Comparison of ENCODE assay signal across 8 cellular contexts in the genomic region with DNA sequence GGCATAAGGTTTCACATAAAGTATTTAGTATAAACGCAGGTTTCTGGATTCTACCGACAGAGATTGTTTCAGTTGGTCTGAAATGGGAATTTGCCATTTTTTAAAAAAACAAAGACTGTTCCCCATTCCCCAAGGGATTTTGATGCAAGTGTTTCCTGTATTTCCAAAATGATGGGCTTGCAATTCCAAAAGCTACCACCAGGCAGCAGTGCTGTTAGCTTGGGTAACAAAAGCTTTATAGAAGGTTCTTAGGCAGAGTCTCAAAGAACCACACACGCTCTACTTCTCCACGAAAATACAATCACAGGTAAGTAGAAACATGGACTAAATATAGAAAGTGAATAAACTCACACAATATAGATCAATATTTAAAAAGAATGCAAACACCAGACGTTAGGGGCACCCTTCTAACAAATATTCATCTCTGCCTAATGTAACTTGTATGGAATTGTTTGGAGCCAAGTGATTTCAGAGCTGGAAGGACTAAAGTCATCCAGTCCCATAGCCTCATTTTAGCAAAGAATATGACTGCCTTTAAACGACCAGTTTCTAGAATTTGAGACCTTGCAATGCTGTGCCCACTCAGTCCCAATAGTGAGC.
DNase-seq lines count a peak whose midpoint lies in the region; ATAC-seq and TF ChIP-seq lines count a peak whose summit lies in the region.

No MANE protein-coding gene starts in this region.

- no peaks in the 10 kb centered on the region for H3K4me1 Mint-ChIP-seq in CD4-positive, alpha-beta T cell (ENCODE audit: low read depth)
- H3K4me1 Mint-ChIP-seq in CD8-positive, alpha-beta T cell (ENCODE audit: low read depth), result no peaks in the 10 kb centered on the region

- DNase-seq in CD4-positive, alpha-beta T cell, result no peak
- DNase-seq in NCI-H82 treated with DMSO at 0.1 percent for 48 hours (lab: John Stamatoyannopoulos, UW; ENCODE audit: unreplicated experiment), result peak; percentile 43
- DNase-seq in cardiac fibroblast (ENCODE audit: low read depth in 2 of 2), result peak; percentile 86 to 94
- peak; percentile 63 to 68 for DNase-seq in lung microvascular endothelial cell (ENCODE audit: low read depth in 2 of 2)
- DNase-seq in CD8-positive, alpha-beta T cell, result no peak
- no peak for DNase-seq in effector memory CD4-positive, alpha-beta T cell
- DNase-seq in NCI-H524 treated with DMSO at 0.1 percent for 48 hours (lab: John Stamatoyannopoulos, UW), result no peak

- H3K27me3 Mint-ChIP-seq in CD4-positive, alpha-beta T cell, result peaks cover 17% of the 10 kb centered on the region
- H3K27me3 Mint-ChIP-seq in CD8-positive, alpha-beta T cell (ENCODE audit: low read depth), result peaks cover 5% of the 10 kb centered on the region

- H3K9me3 ChIP-seq in CD4-positive, alpha-beta T cell (ENCODE audit: control insufficient read depth, low read length), result no peaks in the 10 kb centered on the region
- H3K9me3 ChIP-seq in CD8-positive, alpha-beta T cell (ENCODE audit: low read length), result no peaks in the 10 kb centered on the region
- no peaks in the 10 kb centered on the region for H3K9me3 ChIP-seq in effector memory CD4-positive, alpha-beta T cell (ENCODE audit: control insufficient read depth, low read length)

- TF ChIP-seq CTCF in CD4-positive, alpha-beta T cell (IDR thresholded peaks at IDR 0.05), result peak; percentile 21
- peak; percentile 98 for TF ChIP-seq CTCF in cardiac fibroblast (IDR thresholded peaks at IDR 0.05; ENCODE audit: low read depth, low read length)
- TF ChIP-seq CTCF in CD8-positive, alpha-beta T cell (IDR thresholded peaks at IDR 0.05), result no peak

- POLR2A ChIA-PET in CD4-positive, alpha-beta T cell (lab: Charles Lee), result no interaction called here
- POLR2A ChIA-PET in CD8-positive, alpha-beta T cell (lab: Charles Lee), result no interaction called here

- CTCF ChIA-PET in CD4-positive, alpha-beta T cell (lab: Charles Lee), result no interaction called here
- CTCF ChIA-PET in CD8-positive, alpha-beta T cell (lab: Charles Lee), result interaction anchor here (0.8 kb wide), 1 partner anchor 25 kb away, joined by 4 read pairs; no protein-coding TSS in a partner anchor

- no peak overlapping the region for H3K27ac Mint-ChIP-seq in CD4-positive, alpha-beta T cell
- no peak overlapping the region for H3K27ac Mint-ChIP-seq in CD8-positive, alpha-beta T cell

- no peaks in the 10 kb centered on the region for H3K36me3 Mint-ChIP-seq in CD4-positive, alpha-beta T cell (ENCODE audit: low read depth)
- H3K36me3 Mint-ChIP-seq in CD8-positive, alpha-beta T cell, result no peaks in the 10 kb centered on the region

- intact Hi-C loops in CD4-positive, alpha-beta T cell (cut with DNase I, micrococcal nuclease), result no loop called here
- intact Hi-C loops in CD8-positive, alpha-beta T cell (cut with DNase I, micrococcal nuclease), result no loop called here

- H3K27ac ChIP-seq in CD4-positive, alpha-beta T cell (ENCODE audit: low read depth, low read length), result no peak overlapping the region
- H3K27ac ChIP-seq in CD8-positive, alpha-beta T cell (ENCODE audit: low read depth, low read length), result no peak overlapping the region
- no peak overlapping the region for H3K27ac ChIP-seq in effector memory CD4-positive, alpha-beta T cell (ENCODE audit: insufficient read depth, low read length, poor library complexity, severe bottlenecking)

- no peak overlapping the region for H3K4me3 ChIP-seq in cardiac fibroblast (replicated peaks in 1 of 2; ENCODE audit: low read depth in 2 of 2, low read length in 2 of 2)
- no peak overlapping the region for H3K4me3 ChIP-seq in CD8-positive, alpha-beta T cell (ENCODE audit: low read depth, low read length)
- H3K4me3 ChIP-seq in effector memory CD4-positive, alpha-beta T cell (ENCODE audit: insufficient read depth, low read depth, low read length, poor library complexity, severe bottlenecking), result no peak overlapping the region

- H3K9me3 Mint-ChIP-seq in CD4-positive, alpha-beta T cell, result no peaks in the 10 kb centered on the region
- H3K9me3 Mint-ChIP-seq in CD8-positive, alpha-beta T cell, result no peaks in the 10 kb centered on the region

- H3K27me3 ChIP-seq in CD4-positive, alpha-beta T cell (ENCODE audit: control insufficient read depth, insufficient read depth, low read length), result no peaks in the 10 kb centered on the region
- no peaks in the 10 kb centered on the region for H3K27me3 ChIP-seq in CD8-positive, alpha-beta T cell (ENCODE audit: insufficient read depth, low read length)
- H3K27me3 ChIP-seq in effector memory CD4-positive, alpha-beta T cell (replicated peaks; ENCODE audit: control insufficient read depth, insufficient read depth, low read length, poor library complexity, severe bottlenecking), result no peaks in the 10 kb centered on the region

- no peaks in the 10 kb centered on the region for H3K4me1 ChIP-seq in CD8-positive, alpha-beta T cell (ENCODE audit: insufficient read depth, low read length)
- no peaks in the 10 kb centered on the region for H3K4me1 ChIP-seq in effector memory CD4-positive, alpha-beta T cell (ENCODE audit: control insufficient read depth, insufficient read depth, low read length, poor library complexity, severe bottlenecking)

- no peaks in the 10 kb centered on the region for H3K36me3 ChIP-seq in CD8-positive, alpha-beta T cell (ENCODE audit: insufficient read depth, low read length)
- no peaks in the 10 kb centered on the region for H3K36me3 ChIP-seq in effector memory CD4-positive, alpha-beta T cell (ENCODE audit: control insufficient read depth, insufficient read depth, low read length)

- no peak for ATAC-seq in CD4-positive, alpha-beta T cell (ENCODE audit: poor library complexity)
- peak; percentile 49 for ATAC-seq in GM19351 (IDR thresholded peaks at IDR 0.05; ENCODE audit: unreplicated experiment)
- no peak for ATAC-seq in CD8-positive, alpha-beta T cell

- H3K4me3 Mint-ChIP-seq in CD4-positive, alpha-beta T cell, result no peak overlapping the region
- no peak overlapping the region for H3K4me3 Mint-ChIP-seq in CD8-positive, alpha-beta T cell

Comparison
In these comparisons a context has a peak if more than half of its experiments do, and no peak if none do; other contexts are left out.
1. DNase-seq: peak in NCI-H82 treated with DMSO at 0.1 percent for 48 hours (single experiment), cardiac fibroblast (2 of 2) and lung microvascular endothelial cell (2 of 2); none in CD4-positive, alpha-beta T cell (0 of 10), CD8-positive, alpha-beta T cell (0 of 7), effector memory CD4-positive, alpha-beta T cell (0 of 3) and NCI-H524 treated with DMSO at 0.1 percent for 48 hours (single experiment).